Comparison of ENCODE assay signal across 17 cellular contexts in the genomic region with DNA sequence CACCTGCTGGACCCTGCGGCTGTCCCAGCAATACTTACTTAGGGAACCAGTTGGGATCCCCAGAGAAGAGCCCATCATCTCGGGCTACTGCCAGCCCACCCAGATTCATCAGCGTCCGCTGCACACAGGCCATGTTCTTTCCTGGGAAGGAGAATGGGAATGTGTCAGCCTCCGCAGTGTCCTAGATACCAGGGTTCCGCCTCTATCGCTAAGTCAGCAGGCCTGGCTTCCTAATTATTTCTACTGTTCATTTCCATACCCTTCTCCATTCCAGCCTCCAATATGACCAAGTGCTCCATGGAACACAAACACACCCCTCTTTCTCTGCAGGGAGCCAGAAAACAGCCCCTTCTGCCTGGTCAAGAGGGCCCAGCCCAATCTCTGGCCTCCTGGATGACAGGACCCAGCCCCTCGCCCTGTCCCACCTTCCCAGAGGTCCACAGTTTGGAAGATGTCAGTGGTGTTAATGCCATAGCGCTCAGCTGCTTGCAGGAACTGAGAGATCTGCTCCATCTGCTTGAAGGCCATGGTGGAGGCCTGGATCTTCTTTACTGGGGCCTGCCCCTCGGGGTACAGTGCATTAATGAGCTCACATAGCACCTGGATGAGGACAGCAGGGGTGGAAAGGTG. TPM values are rescaled to one million over a fixed set of nuclear protein-coding genes. Genes with fewer than 3 reads are reported as not detected.
A peak's percentile ranks its signal among the peaks of the same experiment; 100 is the strongest.
DNase-seq lines count a peak whose midpoint lies in the region; ATAC-seq and TF ChIP-seq lines count a peak whose summit lies in the region.
"Had no signal": no experiment of that assay in that cellular context is flagged by ENCODE, and none has a peak within 500 bp of the region (broad histone marks: within the 10 kb centered on the region; RNA-seq: fewer than 3 reads in every experiment).

No MANE protein-coding gene starts in this region.

- H3K27ac ChIP-seq in CD8-positive, alpha-beta memory T cell (ENCODE audit: low read depth, low read length) = no peak overlapping the region
- H3K27ac ChIP-seq in ascending aorta (peak overlapping the region; percentile 5 to 96), neutrophil (peak overlapping the region; percentile 97)
- H3K27ac ChIP-seq: brain microvascular endothelial cell had no signal

- intact Hi-C loops in CD14-positive monocyte (cut with micrococcal nuclease) = no loop called here
- intact Hi-C loops in ascending aorta (cut with DNase I) = no loop called here

- H3K4me1 ChIP-seq in CD8-positive, alpha-beta memory T cell (ENCODE audit: insufficient read depth, low read length) = peaks cover 33% of the 10 kb centered on the region
- H3K4me1 ChIP-seq in ascending aorta (peaks cover 6 to 31% of the 10 kb centered on the region in 2 donors), neutrophil (ENCODE audit: control insufficient read depth in 1 of 2, insufficient read depth in 1 of 2, low read depth in 1 of 2, low read length in 1 of 2) (peaks cover 46 to 55% of the 10 kb centered on the region in 2 experiments)

- DNase-seq in CD14-positive monocyte (ENCODE audit: low spot score) (no peak), ascending aorta (ENCODE audit: low spot score in 2 of 2) (no peak), ecto neural progenitor cell (ENCODE audit: low spot score) (no peak), occipital lobe (lab: John Stamatoyannopoulos, UW) (no peak)
- DNase-seq in CD8-positive, alpha-beta memory T cell = no peak
- DNase-seq: activated naive CD4-positive, alpha-beta T cell treated with anti-CD3 and anti-CD28 coated beads for 36 hours; brain microvascular endothelial cell; C1 segment of cervical spinal cord; DND-41; hypothalamus; NCI-H1694; SK-N-SH had no signal

- peaks cover 35% of the 10 kb centered on the region for H3K4me1 Mint-ChIP-seq in CD14-positive monocyte
- peaks cover 62 to 94% (median 76%) of the 10 kb centered on the region in 3 donors for H3K4me1 Mint-ChIP-seq in CD8-positive, alpha-beta memory T cell

- H3K27ac Mint-ChIP-seq in CD14-positive monocyte = peak overlapping the region; percentile 49 to 100 (median 74)
- peak overlapping the region in 7 of 8 donors; percentile 59 to 97 (median 70) for H3K27ac Mint-ChIP-seq in CD8-positive, alpha-beta memory T cell
- H3K27ac Mint-ChIP-seq: activated naive CD4-positive, alpha-beta T cell treated with anti-CD3 and anti-CD28 coated beads for 36 hours had no signal

- POLR2A ChIA-PET in CD8-positive, alpha-beta memory T cell (lab: Charles Lee) = no interaction called here

- peaks cover 1 to 11% (median 1%) of the 10 kb centered on the region in 3 donors for H3K27me3 Mint-ChIP-seq in CD14-positive monocyte (ENCODE audit: low read depth in 3 of 3)
- H3K27me3 Mint-ChIP-seq in CD8-positive, alpha-beta memory T cell = peaks cover 0 to 11% of the 10 kb centered on the region in 2 donors

- H3K4me3 ChIP-seq in CD8-positive, alpha-beta memory T cell (ENCODE audit: low read length) = no peak overlapping the region
- H3K4me3 ChIP-seq in ascending aorta (no peak overlapping the region), neutrophil (ENCODE audit: low read depth in 1 of 2, low read length in 1 of 2) (no peak overlapping the region)

- H3K36me3 Mint-ChIP-seq in CD14-positive monocyte = peaks cover 74 to 84% of the 10 kb centered on the region in 2 donors
- peaks cover 14 to 70% (median 16%) of the 10 kb centered on the region in 3 donors for H3K36me3 Mint-ChIP-seq in CD8-positive, alpha-beta memory T cell

- H3K9me3 ChIP-seq in CD8-positive, alpha-beta memory T cell (ENCODE audit: low read length) = no peaks in the 10 kb centered on the region
- H3K9me3 ChIP-seq in ascending aorta = no peaks in the 10 kb centered on the region
- no peaks in the 10 kb centered on the region for H3K9me3 ChIP-seq in neutrophil
- H3K9me3 ChIP-seq: SK-N-SH had no signal

- no peak overlapping the region for H3K4me3 Mint-ChIP-seq in CD14-positive monocyte
- H3K4me3 Mint-ChIP-seq in CD8-positive, alpha-beta memory T cell = peak overlapping the region in 1 of 7 donors; percentile 5
- H3K4me3 Mint-ChIP-seq: activated naive CD4-positive, alpha-beta T cell treated with anti-CD3 and anti-CD28 coated beads for 36 hours; nephron had no signal

- TF ChIP-seq CTCF in CD14-positive monocyte (IDR thresholded peaks at IDR 0.05) (no peak), ascending aorta (IDR thresholded peaks at IDR 0.05) (no peak), neutrophil (IDR thresholded peaks at IDR 0.05) (no peak)

- ATAC-seq in HG03139 (IDR thresholded peaks at IDR 0.05; ENCODE audit: unreplicated experiment) = no peak

- H3K36me3 ChIP-seq in CD8-positive, alpha-beta memory T cell (ENCODE audit: insufficient read depth, low read length) = peaks cover 31% of the 10 kb centered on the region
- H3K36me3 ChIP-seq in ascending aorta = peaks cover 30 to 46% of the 10 kb centered on the region in 2 donors
- peaks cover 69% of the 10 kb centered on the region for H3K36me3 ChIP-seq in neutrophil

- CTCF ChIA-PET in CD8-positive, alpha-beta memory T cell (lab: Charles Lee) = no interaction called here

- H3K9me3 Mint-ChIP-seq in CD14-positive monocyte = no peaks in the 10 kb centered on the region
- H3K9me3 Mint-ChIP-seq in CD8-positive, alpha-beta memory T cell = peaks cover 0 to 6% (median 2%) of the 10 kb centered on the region in 5 donors
- H3K9me3 Mint-ChIP-seq: activated naive CD4-positive, alpha-beta T cell treated with anti-CD3 and anti-CD28 coated beads for 36 hours; nephron had no signal

- H3K27me3 ChIP-seq in CD8-positive, alpha-beta memory T cell (ENCODE audit: insufficient read depth, low read length, poor library complexity, severe bottlenecking) = no peaks in the 10 kb centered on the region
- no peaks in the 10 kb centered on the region for H3K27me3 ChIP-seq in ascending aorta
- H3K27me3 ChIP-seq in neutrophil = no peaks in the 10 kb centered on the region
- H3K27me3 ChIP-seq: brain microvascular endothelial cell had no signal

RNA-seq across cellular contexts. Expression of gene TAGLN2, which starts 6.0 kb away (rescaled TPM):
- polyA plus RNA-seq in CD14-positive monocyte = 1,000 to 10,000 TPM in 1 of 2 donors, 100 to 1,000 TPM in 1; 918 to 1,259 TPM
- 100 to 1,000 TPM; 566 to 578 TPM for total RNA-seq in CD8-positive, alpha-beta memory T cell
- 811 TPM for polyA plus RNA-seq in CD8-positive, alpha-beta memory T cell
- total RNA-seq in ascending aorta (363 TPM), occipital lobe (28.1 TPM)

RNA-seq across cellular contexts. Expression of gene CFAP45, which starts 19.4 kb away (rescaled TPM):
- polyA plus RNA-seq in CD14-positive monocyte = under 1 TPM in 1 of 2 donors, not detected in 1; 0.12 TPM
- total RNA-seq in CD8-positive, alpha-beta memory T cell = 1 to 10 TPM in 1 of 2 experiments, under 1 TPM in 1; 0.75 to 1.2 TPM
- polyA plus RNA-seq in CD8-positive, alpha-beta memory T cell = 0.18 TPM
- total RNA-seq in ascending aorta (not detected), occipital lobe (0.47 TPM)

RNA-seq across cellular contexts. Expression of gene IGSF9, which starts 26.1 kb away (rescaled TPM):
- not detected for polyA plus RNA-seq in CD14-positive monocyte
- total RNA-seq in CD8-positive, alpha-beta memory T cell = under 1 TPM; 0.04 to 0.11 TPM
- not detected for polyA plus RNA-seq in CD8-positive, alpha-beta memory T cell
- 0.11 TPM for total RNA-seq in ascending aorta
- 5.9 TPM for total RNA-seq in occipital lobe
- total RNA-seq: activated naive CD4-positive, alpha-beta T cell treated with anti-CD3 and anti-CD28 coated beads for 36 hours; NCI-H460 had no signal

RNA-seq across cellular contexts. Expression of gene SLAMF9, which starts 34.7 kb away (rescaled TPM):
- not detected for polyA plus RNA-seq in CD14-positive monocyte
- total RNA-seq in CD8-positive, alpha-beta memory T cell = not detected
- polyA plus RNA-seq in CD8-positive, alpha-beta memory T cell = not detected
- total RNA-seq in ascending aorta = not detected
- total RNA-seq in occipital lobe = not detected
- total RNA-seq: activated naive CD4-positive, alpha-beta T cell treated with anti-CD3 and anti-CD28 coated beads for 36 hours; NCI-H460; temporal lobe had no signal

RNA-seq across cellular contexts. Expression of gene VSIG8, which starts 56.9 kb away (rescaled TPM):
- polyA plus RNA-seq in CD14-positive monocyte = not detected
- total RNA-seq in CD8-positive, alpha-beta memory T cell = not detected
- not detected for polyA plus RNA-seq in CD8-positive, alpha-beta memory T cell
- not detected for total RNA-seq in ascending aorta
- total RNA-seq in occipital lobe = not detected
- total RNA-seq: activated naive CD4-positive, alpha-beta T cell treated with anti-CD3 and anti-CD28 coated beads for 36 hours; temporal lobe had no signal
- polyA plus RNA-seq: SK-N-SH had no signal

Comparison
In these comparisons a context has a peak if more than half of its experiments do, and no peak if none do; other contexts are left out.
1. RNA of gene TAGLN2, which starts 6.0 kb away (total RNA-seq): 566 to 578 TPM in CD8-positive, alpha-beta memory T cell and 363 TPM in ascending aorta (single experiment); 28.1 TPM in occipital lobe (single experiment); every median in the first group is over 10 times any median in the second.